ENCODE assay signal across 7 cellular contexts in genomic region chr15:67696087-67696486, GRCh38.
"Had no signal": no experiment of that assay in that cellular context is flagged by ENCODE, and none has a peak within 500 bp of the region (broad histone marks: within the 10 kb centered on the region; RNA-seq: fewer than 3 reads in every experiment).

No MANE protein-coding gene starts in this region.

- H3K36me3 ChIP-seq: HAP-1 had no signal

- H3K9ac ChIP-seq: GM23248 had no signal

- H2AFZ ChIP-seq: GM23248 had no signal

- H3K4me3 ChIP-seq: GM23248, HAP-1 had no signal

- H3K27ac ChIP-seq: GM23248 had no signal

- H3K9me3 ChIP-seq: HAP-1 had no signal

- DNase-seq: GOT3, H7, Kasumi-1, KG1 had no signal

- ATAC-seq: HCT116 had no signal
